ENCODE assay signal across 15 cellular contexts in the genomic region with DNA sequence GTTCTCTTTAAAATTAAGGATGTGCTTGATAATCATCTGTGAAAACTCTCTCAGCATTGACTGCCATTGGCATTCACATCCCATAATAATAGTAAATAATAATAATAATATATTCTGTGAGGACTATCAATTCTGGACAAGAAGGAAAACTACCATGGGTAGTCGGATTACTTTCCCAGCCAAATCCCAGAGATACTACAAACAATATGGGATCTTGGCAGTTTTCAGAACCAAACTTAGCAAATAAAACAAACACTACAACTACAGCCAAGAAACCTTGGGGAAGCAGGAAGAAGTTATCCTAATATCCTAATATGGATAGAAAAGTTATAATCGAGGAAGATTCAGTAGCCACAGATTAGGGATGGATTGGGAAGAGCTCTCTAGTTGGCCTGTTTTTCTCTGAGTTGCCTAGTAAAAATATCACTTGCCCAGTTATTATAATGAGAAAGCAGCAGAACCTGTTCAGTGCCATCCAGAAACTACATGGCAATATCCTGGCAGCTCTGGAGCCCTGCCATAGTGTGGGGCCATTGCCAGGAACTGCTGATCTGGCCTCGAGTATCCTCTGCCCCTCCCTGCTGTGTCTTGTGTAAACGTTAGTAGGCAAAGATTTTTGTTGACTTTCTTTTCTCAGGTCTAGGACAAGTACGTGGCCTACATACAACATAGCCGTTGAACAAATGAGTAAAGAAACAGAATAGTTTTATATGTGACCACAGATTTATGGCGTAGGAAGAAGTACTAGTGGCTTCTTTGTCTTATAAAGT.
DNase-seq lines count a peak whose midpoint lies in the region; ATAC-seq, FAIRE-seq and TF ChIP-seq lines count a peak whose summit lies in the region.
"Had no signal": no experiment of that assay in that cellular context is flagged by ENCODE, and none has a peak within 500 bp of the region (broad histone marks: within the 10 kb centered on the region; RNA-seq: fewer than 3 reads in every experiment).

No MANE protein-coding gene starts in this region.

- FAIRE-seq in A549 (lab: Jason Lieb, UNC) (no peak), bronchial epithelial cell (lab: Jason Lieb, UNC) (no peak)

- WGBS in A549 (ENCODE audit: missing lambda C conversion rate): 42% methylated on average over 7 of the region's 7 CpGs
- whole genome bisulfite sequencing in right lobe of liver (ENCODE audit: insufficient coverage, low coverage, low lambda C conversion rate, missing lambda C conversion rate): 53% methylated on average over 7 of the region's 7 CpGs

- H3K27ac ChIP-seq in A549 (no peak overlapping the region), right lobe of liver (peak overlapping the region in 2 of 3 donors; percentile 2 to 20), OCI-LY7 (ENCODE audit: low read depth, low read length, poor library complexity, severe bottlenecking) (no peak overlapping the region)
- H3K27ac ChIP-seq: testis had no signal

- POLR2A ChIA-PET in A549 (lab: Yijun Ruan, JAX): no interaction called here
- POLR2A ChIA-PET in OCI-LY7 (lab: Charles Lee): no interaction called here

- no peaks in the 10 kb centered on the region for H3K9me3 ChIP-seq in A549
- no peaks in the 10 kb centered on the region for H3K9me3 ChIP-seq in right lobe of liver
- H3K9me3 ChIP-seq in OCI-LY7 (ENCODE audit: low read length): no peaks in the 10 kb centered on the region
- H3K9me3 ChIP-seq: testis had no signal

- no TSS peak for BruUV-seq in OCI-LY7 (replicated peaks; lab: Mats Ljungman, UMichigan)

- no peak for TF ChIP-seq EP300 in A549 (IDR thresholded peaks at IDR 0.05)

- peak in 1 of 2 experiments; percentile 19 for DNase-seq in A549 (ENCODE audit: low read depth in 1 of 2, low spot score in 1 of 2)
- DNase-seq in HT-29 (ENCODE audit: low spot score): peak; percentile 52
- peak; percentile 84 for DNase-seq in bronchial epithelial cell (ENCODE audit: low read depth)
- peak; percentile 69 to 85 (median 84) for DNase-seq in right lobe of liver
- no peak for DNase-seq in OCI-LY7 (ENCODE audit: low spot score)
- DNase-seq in HUDEP-2 (lab: John Stamatoyannopoulos, UW; ENCODE audit: unreplicated experiment in 76 of 76): no peak
- DNase-seq in DMS114 treated with DMSO at 0.1 percent for 48 hours (lab: John Stamatoyannopoulos, UW; ENCODE audit: unreplicated experiment): no peak
- no peak for DNase-seq in NCI-H524 (lab: John Stamatoyannopoulos, UW)
- DNase-seq: activated CD4-positive, alpha-beta T cell treated with anti-CD3 and anti-CD28 coated beads, Interleukin-2, amount 50 U/mL, for 1 hour; activated T-cell treated with anti-CD3 and anti-CD28 coated beads, Interleukin-2, amount 50 U/mL, for 72 hours; cortex of kidney; DND-41; NCI-H526 treated with DMSO at 0.1 percent for 48 hours; SHP77 treated with DMSO at 0.1 percent for 48 hours; testis had no signal

- TF ChIP-seq RAD21 in A549 (conservative IDR thresholded peaks at IDR 0.05 in 1 of 2, IDR thresholded peaks at IDR 0.05 in 1 of 2): no peak

- no peaks in the 10 kb centered on the region for H3K27me3 ChIP-seq in bronchial epithelial cell (ENCODE audit: control insufficient read depth, insufficient read depth, low read length)
- H3K27me3 ChIP-seq in right lobe of liver: no peaks in the 10 kb centered on the region
- H3K27me3 ChIP-seq: testis had no signal

- TF ChIP-seq POLR2A in A549 (IDR thresholded peaks at IDR 0.05; ENCODE audit: low read length) (no peak), right lobe of liver (IDR thresholded peaks at IDR 0.05) (no peak)

- H3K4me2 ChIP-seq in A549 (0 out of 3 replicates have a peak overlapping the region, but pooled peaks have one; percentile 1), OCI-LY7 (ENCODE audit: low read length) (no peak overlapping the region)

- ATAC-seq in A549 (no peak), right lobe of liver (peak; percentile 98 to 99 (median 98))
- ATAC-seq: activated T-cell treated with anti-CD3 and anti-CD28 coated beads, Interleukin-2, amount 50 U/mL, for 72 hours had no signal

- H3K36me3 ChIP-seq in bronchial epithelial cell (ENCODE audit: control insufficient read depth, insufficient read depth, low read length) (no peaks in the 10 kb centered on the region), right lobe of liver (no peaks in the 10 kb centered on the region), OCI-LY7 (ENCODE audit: insufficient read depth, low read length) (no peaks in the 10 kb centered on the region)

- no peaks in the 10 kb centered on the region for H3K79me2 ChIP-seq in OCI-LY7 (ENCODE audit: insufficient read depth, low read depth, low read length)

- TF ChIP-seq CTCF in A549 (IDR thresholded peaks at IDR 0.05): no peak
- no peak for TF ChIP-seq CTCF in bronchial epithelial cell (IDR thresholded peaks at IDR 0.05; ENCODE audit: insufficient read depth, low read length, severe bottlenecking)
- TF ChIP-seq CTCF in right lobe of liver (IDR thresholded peaks at IDR 0.05): no peak
- TF ChIP-seq CTCF in OCI-LY7 (conservative IDR thresholded peaks at IDR 0.05; ENCODE audit: low read length): no peak

- no peak overlapping the region for H2AFZ ChIP-seq in OCI-LY7 (ENCODE audit: low read length)

- intact Hi-C loops in right lobe of liver (cut with DNase I): no loop called here
- intact Hi-C loops in OCI-LY7 (cut with micrococcal nuclease; ENCODE audit: unreplicated experiment): no loop called here

- H3K9me2 ChIP-seq in OCI-LY7 (ENCODE audit: insufficient read depth, low read length): no peaks in the 10 kb centered on the region

- H3K4me3 ChIP-seq in A549 (no peak overlapping the region), bronchial epithelial cell (ENCODE audit: low read depth, low read length) (no peak overlapping the region), right lobe of liver (no peak overlapping the region), OCI-LY7 (ENCODE audit: low read depth, low read length, poor library complexity, severe bottlenecking) (no peak overlapping the region)
- H3K4me3 ChIP-seq: testis had no signal

- CTCF ChIA-PET in A549 (lab: Yijun Ruan, JAX): interaction anchor here (1.0 kb wide), 1 partner anchor 98 kb away, joined by 3 read pairs; no protein-coding TSS in a partner anchor
- CTCF ChIA-PET in OCI-LY7 (lab: Charles Lee; ENCODE audit: unreplicated experiment): no interaction called here

- H3K4me1 ChIP-seq in A549 (no peaks in the 10 kb centered on the region), right lobe of liver (peaks cover 0 to 20% (median 9%) of the 10 kb centered on the region in 4 donors), OCI-LY7 (ENCODE audit: insufficient read depth, low read length, poor library complexity, severe bottlenecking) (no peaks in the 10 kb centered on the region)
- H3K4me1 ChIP-seq: testis had no signal

- H4K20me1 ChIP-seq in OCI-LY7 (ENCODE audit: insufficient read depth, low read length): no peaks in the 10 kb centered on the region

TF ChIP-seq in A549, 52 proteins besides CTCF, POLR2A, EP300 and RAD21:
- TF ChIP-seq HDAC2 (IDR thresholded peaks at IDR 0.05) (no peak), SMC3 (IDR thresholded peaks at IDR 0.05) (no peak), FOXS1 (CRISPR knock-in tag; IDR thresholded peaks at IDR 0.05) (no peak), RCOR1 (IDR thresholded peaks at IDR 0.05; ENCODE audit: low read depth, low read length) (no peak), RNF2 (IDR thresholded peaks at IDR 0.05; ENCODE audit: borderline replicate concordance, low read depth) (no peak), FOSL2 (IDR thresholded peaks at IDR 0.05) (no peak), FOSL2 (CRISPR knock-in tag; IDR thresholded peaks at IDR 0.05) (no peak), TFCP2L1 (CRISPR knock-in tag; IDR thresholded peaks at IDR 0.05) (no peak), CBX2 (IDR thresholded peaks at IDR 0.05; ENCODE audit: borderline replicate concordance, low read depth) (no peak), MAX (IDR thresholded peaks at IDR 0.05) (no peak), RFX5 (IDR thresholded peaks at IDR 0.05) (no peak), CHD2 (IDR thresholded peaks at IDR 0.05; ENCODE audit: low read length, partially characterized antibody) (no peak), ZSCAN20 (CRISPR knock-in tag; IDR thresholded peaks at IDR 0.05) (no peak), KDM5A (IDR thresholded peaks at IDR 0.05) (no peak), JUNB (IDR thresholded peaks at IDR 0.05) (no peak)

Comparison
In these comparisons a context has a peak if more than half of its experiments do, and no peak if none do; other contexts are left out.
1. ATAC-seq: peak in right lobe of liver (4 of 4); none in A549 (0 of 2).
2. DNase-seq: peak in HT-29 (single experiment), bronchial epithelial cell (single experiment) and right lobe of liver (3 of 3); none in OCI-LY7 (single experiment), HUDEP-2 (0 of 76), DMS114 treated with DMSO at 0.1 percent for 48 hours (single experiment) and NCI-H524 (0 of 2).
3. H3K27ac ChIP-seq: peak in right lobe of liver (2 of 3); none in A549 (0 of 2) and OCI-LY7 (single experiment).